In genomic region chr5:10711562-10711961, GRCh38 we compare ENCODE assay signal across 19 cellular contexts. TPM values are rescaled to one million over a fixed set of nuclear protein-coding genes. Genes with fewer than 3 reads are reported as not detected.
DNase-seq lines count a peak whose midpoint lies in the region; ATAC-seq and TF ChIP-seq lines count a peak whose summit lies in the region.
"Had no signal": no experiment of that assay in that cellular context is flagged by ENCODE, and none has a peak within 500 bp of the region (broad histone marks: within the 10 kb centered on the region; RNA-seq: fewer than 3 reads in every experiment).

No MANE protein-coding gene starts in this region.

- peak overlapping the region; percentile 5 for H3K27ac Mint-ChIP-seq in activated naive CD8-positive, alpha-beta T cell treated with anti-CD3 and anti-CD28 coated beads for 36 hours
- H3K27ac Mint-ChIP-seq in natural killer cell treated with Interleukin-12 subunit alpha and Interleukin-12 subunit beta and Interleukin-15 and Interleukin-18, amount 100 ng/mL, for 72 hours = peak overlapping the region; percentile 14 to 73

- no peaks in the 10 kb centered on the region for H3K9me3 ChIP-seq in heart left ventricle
- H3K9me3 ChIP-seq: A549, BLaER1, Peyer's patch had no signal

- DNase-seq in left ventricle myocardium superior (no peak), heart left ventricle (no peak), NCI-H2171 treated with DMSO at 0.1 percent for 48 hours (lab: John Stamatoyannopoulos, UW) (no peak), NCI-H1092 treated with DMSO at 0.1 percent for 48 hours (lab: John Stamatoyannopoulos, UW) (no peak)
- DNase-seq in activated naive CD8-positive, alpha-beta T cell treated with anti-CD3 and anti-CD28 coated beads for 36 hours = no peak
- no peak for DNase-seq in natural killer cell treated with Interleukin-12 subunit alpha and Interleukin-12 subunit beta and Interleukin-15 and Interleukin-18, amount 100 ng/mL, for 72 hours (ENCODE audit: low spot score)
- DNase-seq: CD8-positive, alpha-beta memory T cell; NCI-H146; NCI-H2029 treated with DMSO at 0.1 percent for 48 hours; NCI-H446 treated with DMSO at 0.1 percent for 48 hours; NCI-H69; NK-92 treated with Interleukin-12 subunit alpha and Interleukin-12 subunit beta, amount 100 ng/mL, for 24 hours; Peyer's patch had no signal

- H3K27ac ChIP-seq in heart left ventricle = no peak overlapping the region
- H3K27ac ChIP-seq: A549, KMS-11, Peyer's patch had no signal

- peaks cover 0 to 15% (median 0%) of the 10 kb centered on the region in 9 donors for H3K36me3 ChIP-seq in heart left ventricle

- H3K27me3 Mint-ChIP-seq in activated naive CD8-positive, alpha-beta T cell treated with anti-CD3 and anti-CD28 coated beads for 36 hours = no peaks in the 10 kb centered on the region
- no peaks in the 10 kb centered on the region for H3K27me3 Mint-ChIP-seq in natural killer cell treated with Interleukin-12 subunit alpha and Interleukin-12 subunit beta and Interleukin-15 and Interleukin-18, amount 100 ng/mL, for 72 hours
- H3K27me3 Mint-ChIP-seq: CD8-positive, alpha-beta memory T cell had no signal

- ATAC-seq in left ventricle myocardium superior (peak; percentile 24), heart left ventricle (no peak), GM18868 (IDR thresholded peaks at IDR 0.05; ENCODE audit: unreplicated experiment) (no peak)
- no peak for ATAC-seq in natural killer cell treated with Interleukin-12 subunit alpha and Interleukin-12 subunit beta and Interleukin-15 and Interleukin-18, amount 100 ng/mL, for 72 hours
- ATAC-seq: A549, HepG2, Right ventricle myocardium inferior had no signal

- peaks cover 6% of the 10 kb centered on the region for H3K4me1 Mint-ChIP-seq in activated naive CD8-positive, alpha-beta T cell treated with anti-CD3 and anti-CD28 coated beads for 36 hours
- H3K4me1 Mint-ChIP-seq in natural killer cell treated with Interleukin-12 subunit alpha and Interleukin-12 subunit beta and Interleukin-15 and Interleukin-18, amount 100 ng/mL, for 72 hours (ENCODE audit: low read depth in 2 of 2) = peaks cover 36 to 44% of the 10 kb centered on the region in 2 donors

- no peak overlapping the region for H3K4me3 Mint-ChIP-seq in activated naive CD8-positive, alpha-beta T cell treated with anti-CD3 and anti-CD28 coated beads for 36 hours
- peak overlapping the region; percentile 21 for H3K4me3 Mint-ChIP-seq in natural killer cell treated with Interleukin-12 subunit alpha and Interleukin-12 subunit beta and Interleukin-15 and Interleukin-18, amount 100 ng/mL, for 72 hours
- H3K4me3 Mint-ChIP-seq: CD8-positive, alpha-beta memory T cell had no signal

- TF ChIP-seq POLR2A in heart left ventricle (IDR thresholded peaks at IDR 0.05) = no peak

- peaks cover 28% of the 10 kb centered on the region for H3K36me3 Mint-ChIP-seq in activated naive CD8-positive, alpha-beta T cell treated with anti-CD3 and anti-CD28 coated beads for 36 hours
- H3K36me3 Mint-ChIP-seq in natural killer cell treated with Interleukin-12 subunit alpha and Interleukin-12 subunit beta and Interleukin-15 and Interleukin-18, amount 100 ng/mL, for 72 hours = no peaks in the 10 kb centered on the region

- peaks cover 0 to 19% (median 0%) of the 10 kb centered on the region in 12 donors for H3K4me1 ChIP-seq in heart left ventricle
- H3K4me1 ChIP-seq: A549, BLaER1 had no signal

- WGBS in heart left ventricle, 4 donors = 81 to 91% (median 84%) methylated on average over 6 of the region's 6 CpGs

- no peaks in the 10 kb centered on the region for H3K9me3 Mint-ChIP-seq in activated naive CD8-positive, alpha-beta T cell treated with anti-CD3 and anti-CD28 coated beads for 36 hours
- no peaks in the 10 kb centered on the region for H3K9me3 Mint-ChIP-seq in natural killer cell treated with Interleukin-12 subunit alpha and Interleukin-12 subunit beta and Interleukin-15 and Interleukin-18, amount 100 ng/mL, for 72 hours
- H3K9me3 Mint-ChIP-seq: CD8-positive, alpha-beta memory T cell had no signal

- intact Hi-C loops in left ventricle myocardium superior (cut with micrococcal nuclease) (no loop called here), heart left ventricle (cut with DNase I) (no loop called here)

- no peaks in the 10 kb centered on the region for H3K27me3 ChIP-seq in heart left ventricle
- H3K27me3 ChIP-seq: BLaER1, Peyer's patch had no signal

- H3K4me3 ChIP-seq in heart left ventricle = no peak overlapping the region
- H3K4me3 ChIP-seq: A549, BLaER1, Peyer's patch had no signal

- no peak for TF ChIP-seq CTCF in heart left ventricle (IDR thresholded peaks at IDR 0.05)

RNA-seq across cellular contexts. Expression of gene DAP, which starts 49.5 kb away (rescaled TPM):
- total RNA-seq in left ventricle myocardium superior (16.9 TPM), heart left ventricle (10 to 100 TPM; 24.3 to 61.6 (median 28.5) TPM)
- 10 to 100 TPM; 13.8 to 45.8 TPM for polyA plus RNA-seq in heart left ventricle
- 10 to 100 TPM; 53.2 to 53.4 TPM for total RNA-seq in activated naive CD8-positive, alpha-beta T cell treated with anti-CD3 and anti-CD28 coated beads for 36 hours
- 10 to 100 TPM; 80.1 to 84.3 TPM for total RNA-seq in natural killer cell treated with Interleukin-12 subunit alpha and Interleukin-12 subunit beta and Interleukin-15 and Interleukin-18, amount 100 ng/mL, for 72 hours
